In genomic region chr14:86652512-86652911, GRCh38 we compare ENCODE assay signal across 18 cellular contexts.
DNase-seq lines count a peak whose midpoint lies in the region; ATAC-seq and TF ChIP-seq lines count a peak whose summit lies in the region.
"Had no signal": no experiment of that assay in that cellular context is flagged by ENCODE, and none has a peak within 500 bp of the region (broad histone marks: within the 10 kb centered on the region; RNA-seq: fewer than 3 reads in every experiment).

No MANE protein-coding gene starts in this region.

- in situ Hi-C loops in mammary epithelial cell (cut with MboI; ENCODE audit: low sequenced_read_pairs in 2 of 2), result no loop called here

- H3K4me3 Mint-ChIP-seq in glutamatergic neuron (ENCODE audit: unreplicated experiment), result no peak overlapping the region
- H3K4me3 Mint-ChIP-seq: CD4-positive, alpha-beta memory T cell had no signal

- no peak overlapping the region for H3K9ac ChIP-seq in mammary epithelial cell (ENCODE audit: insufficient read depth, low read length)

- 0 out of 2 replicates have a peak, but pooled peaks cover 4% of the 10 kb centered on the region for H3K9me3 ChIP-seq in SJSA1 (replicated peaks)
- no peaks in the 10 kb centered on the region for H3K9me3 ChIP-seq in mammary epithelial cell (replicated peaks; ENCODE audit: insufficient read depth, low read length)
- H3K9me3 ChIP-seq: A549, HAP-1 had no signal

- intact Hi-C loops in sciatic nerve (cut with DNase I) (no loop called here), mammary epithelial cell (cut with micrococcal nuclease) (loop anchor here (10.0 kb wide), 1 partner anchor 142 kb away; no protein-coding TSS in a partner anchor)

- dilution Hi-C loops in mammary epithelial cell (cut with HindIII; ENCODE audit: low sequenced_read_pairs), result no loop called here

- no peaks in the 10 kb centered on the region for H3K27me3 Mint-ChIP-seq in glutamatergic neuron (ENCODE audit: unreplicated experiment)
- H3K27me3 Mint-ChIP-seq: CD4-positive, alpha-beta memory T cell had no signal

- H3K27ac Mint-ChIP-seq in glutamatergic neuron (ENCODE audit: unreplicated experiment), result no peak overlapping the region
- H3K27ac Mint-ChIP-seq: CD4-positive, alpha-beta memory T cell had no signal

- no peaks in the 10 kb centered on the region for H3K79me2 ChIP-seq in mammary epithelial cell (ENCODE audit: insufficient read depth, low read length)

- CTCF ChIA-PET in mammary epithelial cell (lab: Charles Lee; ENCODE audit: low non-redundant PET), result no interaction called here

- H3K27ac ChIP-seq in SJSA1 (peak overlapping the region; percentile 14), mammary epithelial cell (ENCODE audit: insufficient read depth, low read depth, low read length) (no peak overlapping the region)
- H3K27ac ChIP-seq: A549 had no signal

- no peak overlapping the region for H2AFZ ChIP-seq in mammary epithelial cell (ENCODE audit: low read depth, low read length)

- no TSS peak for BruUV-seq in mammary epithelial cell (replicated peaks; lab: Mats Ljungman, UMichigan)

- H3K9me3 Mint-ChIP-seq in glutamatergic neuron (ENCODE audit: unreplicated experiment), result no peaks in the 10 kb centered on the region

- 81% methylated on average over 4 of the region's 4 CpGs for WGBS in mammary epithelial cell (ENCODE audit: low coverage, missing lambda C conversion rate)

- ATAC-seq in sciatic nerve, result no peak
- ATAC-seq: A549 had no signal

- H3K4me3 ChIP-seq in SJSA1, result no peak overlapping the region
- no peak overlapping the region for H3K4me3 ChIP-seq in retinal pigment epithelial cell (ENCODE audit: low read length)
- H3K4me3 ChIP-seq in mammary epithelial cell (replicated peaks in 1 of 3; ENCODE audit: insufficient read depth in 1 of 3, low read depth in 2 of 3, low read length in 3 of 3), result no peak overlapping the region
- H3K4me3 ChIP-seq: A549, HAP-1 had no signal

- H3K4me1 ChIP-seq in SJSA1 (replicated peaks) (peaks cover 6% of the 10 kb centered on the region; the same call in 1 of the 2 replicates), mammary epithelial cell (ENCODE audit: insufficient read depth, low read length) (peaks cover under 1% of the 10 kb centered on the region)
- H3K4me1 ChIP-seq: A549, HAP-1 had no signal

- H3K4me1 Mint-ChIP-seq in glutamatergic neuron (ENCODE audit: low read depth, unreplicated experiment), result peaks cover 8% of the 10 kb centered on the region
- H3K4me1 Mint-ChIP-seq: CD4-positive, alpha-beta memory T cell had no signal

- H3K36me3 ChIP-seq in SJSA1 (no peaks in the 10 kb centered on the region), mammary epithelial cell (ENCODE audit: insufficient read depth, low read length) (no peaks in the 10 kb centered on the region)
- H3K36me3 ChIP-seq: HAP-1 had no signal

- no peaks in the 10 kb centered on the region for H4K20me1 ChIP-seq in mammary epithelial cell (ENCODE audit: insufficient read depth, low read length)

- DNase-seq in EH (ENCODE audit: low read depth) (peak; percentile 34), HCEC 1CT (peak; percentile 4), SJSA1 (ENCODE audit: low read depth in 1 of 2, low spot score in 2 of 2) (no peak), retinal pigment epithelial cell (ENCODE audit: low read depth) (peak; percentile 22), glutamatergic neuron (no peak), sciatic nerve (ENCODE audit: low spot score) (no peak), mammary epithelial cell (no peak)
- DNase-seq: 8988T; C1 segment of cervical spinal cord; Calu3; CD4-positive, alpha-beta memory T cell; COR-L47; DMS53; DMS79 treated with DMSO at 0.1 percent for 48 hours; GF-D8; GOT3 had no signal

- no peak overlapping the region for H3K4me2 ChIP-seq in mammary epithelial cell (ENCODE audit: insufficient read depth, low read depth, low read length)
- H3K4me2 ChIP-seq: A549 had no signal

- TF ChIP-seq CTCF in retinal pigment epithelial cell (conservative IDR thresholded peaks at IDR 0.05; ENCODE audit: low read depth, low read length) (no peak), glutamatergic neuron (IDR thresholded peaks at IDR 0.05; ENCODE audit: partially characterized antibody, unreplicated experiment) (no peak), mammary epithelial cell (conservative IDR thresholded peaks at IDR 0.05 in 1 of 2, IDR thresholded peaks at IDR 0.05 in 1 of 2; ENCODE audit: extremely low read depth in 1 of 2, insufficient read depth in 1 of 2, low read depth in 1 of 2, low read length in 2 of 2) (no peak)

- peaks cover 15% of the 10 kb centered on the region for H3K36me3 Mint-ChIP-seq in glutamatergic neuron (ENCODE audit: unreplicated experiment)
- H3K36me3 Mint-ChIP-seq: CD4-positive, alpha-beta memory T cell had no signal

- H3K27me3 ChIP-seq in SJSA1 (replicated peaks) (no peaks in the 10 kb centered on the region), mammary epithelial cell (ENCODE audit: insufficient read depth, low read length) (no peaks in the 10 kb centered on the region)

Comparison
In these comparisons a context has a peak if more than half of its experiments do, and no peak if none do; other contexts are left out.
1. DNase-seq: peak in EH (single experiment), HCEC 1CT (single experiment) and retinal pigment epithelial cell (single experiment); none in SJSA1 (0 of 2), glutamatergic neuron (single experiment), sciatic nerve (single experiment) and mammary epithelial cell (single experiment).